In the genomic region with DNA sequence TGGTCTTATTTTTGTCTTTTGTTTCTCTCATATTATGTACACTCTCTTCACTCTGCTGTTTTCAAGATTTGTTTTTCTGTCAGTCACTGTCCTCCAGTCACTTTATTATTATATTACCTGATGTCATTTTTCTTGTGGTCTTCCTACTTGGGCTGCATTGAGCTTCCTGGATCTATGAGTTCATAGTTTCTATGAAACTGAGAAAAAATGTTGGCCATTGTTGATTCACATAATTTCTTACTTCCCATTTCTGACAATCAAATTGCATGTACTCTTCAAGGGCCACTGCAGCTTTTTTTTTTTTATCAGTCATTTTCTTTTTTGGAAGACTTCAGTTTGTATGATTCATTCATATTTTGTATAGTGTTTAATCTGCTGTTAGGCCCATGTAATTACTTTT, we compare ENCODE assay signal across 11 cellular contexts.
"Had no signal": no experiment of that assay in that cellular context is flagged by ENCODE, and none has a peak within 500 bp of the region (broad histone marks: within the 10 kb centered on the region; RNA-seq: fewer than 3 reads in every experiment).

No MANE protein-coding gene starts in this region.

- H3K36me3 ChIP-seq: esophagus muscularis mucosa, lower lobe of right lung, thyroid gland, vagina had no signal

- ATAC-seq: activated CD8-positive, alpha-beta T cell treated with anti-CD3 and anti-CD28 coated beads, Interleukin-2, amount 10 ng/mL, durations not matched to agents 7 days and 5 days; lower lobe of right lung had no signal

- DNase-seq: activated CD4-positive, alpha-beta T cell treated with anti-CD3 and anti-CD28 coated beads for 48 hours; activated CD8-positive, alpha-beta T cell treated with anti-CD3 and anti-CD28 coated beads, Interleukin-2, amount 10 ng/mL, durations not matched to agents 7 days and 5 days; activated naive CD4-positive, alpha-beta T cell; glutamatergic neuron; lower lobe of right lung; midbrain; naive B cell; small intestine; thyroid gland had no signal

- H3K9me3 ChIP-seq: thyroid gland had no signal

- H3K27me3 ChIP-seq: esophagus muscularis mucosa, thyroid gland, vagina had no signal

- H3K27ac ChIP-seq: esophagus muscularis mucosa, lower lobe of right lung, thyroid gland, vagina had no signal

- H3K4me3 ChIP-seq: esophagus muscularis mucosa, lower lobe of right lung, thyroid gland, vagina had no signal

- H3K4me1 ChIP-seq: esophagus muscularis mucosa, lower lobe of right lung, thyroid gland, vagina had no signal
